ENCODE assay signal across 1 cellular context in the genomic region with DNA sequence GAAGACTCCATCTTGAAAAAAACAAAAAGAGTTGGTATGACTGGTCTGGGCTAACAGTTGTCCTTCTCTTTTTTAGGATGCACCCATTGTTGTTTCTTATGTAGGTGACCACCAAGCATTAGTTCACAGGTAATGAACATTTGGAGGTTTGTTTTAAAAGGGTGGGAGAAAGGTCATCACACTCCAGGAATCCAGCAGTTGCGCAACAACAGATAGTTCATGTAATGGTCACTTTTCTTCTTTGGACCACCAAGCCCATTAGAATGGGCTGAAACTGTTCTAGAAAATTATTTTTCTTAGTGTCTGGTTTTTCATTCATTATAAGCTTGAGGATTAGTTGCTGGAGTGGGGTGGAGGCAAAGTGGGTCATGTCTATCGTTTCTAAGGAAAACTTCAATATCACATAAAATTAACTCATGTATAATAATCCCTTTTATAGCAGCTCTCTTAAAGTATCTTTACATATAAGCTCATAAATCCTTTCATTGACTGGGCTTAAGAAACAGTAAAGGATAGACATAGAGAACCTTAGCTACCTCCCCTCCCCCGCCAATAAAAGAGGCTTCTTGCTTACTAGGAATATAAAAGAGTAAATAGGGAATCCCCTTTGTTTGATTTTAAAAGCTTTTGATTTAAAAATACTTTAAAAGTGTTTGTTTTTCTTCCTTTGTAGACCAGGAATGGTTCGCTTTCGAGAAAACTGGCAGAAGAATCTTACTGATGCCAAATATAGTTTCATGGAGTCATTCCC.
A peak's percentile ranks its signal among the peaks of the same experiment; 100 is the strongest.
TF ChIP-seq lines count a peak whose summit lies in the region.

No MANE protein-coding gene starts in this region.

TF ChIP-seq in HepG2, 621 proteins besides CTCF, POLR2A, EP300 and RAD21:
- no peak for TF ChIP-seq JUN (CRISPR knock-in tag; IDR thresholded peaks at IDR 0.05)
- TF ChIP-seq PLSCR1 (CRISPR knock-in tag; IDR thresholded peaks at IDR 0.05; ENCODE audit: borderline replicate concordance) = no peak
- no peak for TF ChIP-seq U2AF1 (optimal IDR thresholded peaks at IDR 0.05; ENCODE audit: low read depth, low read length)
- no peak for TF ChIP-seq AHR (CRISPR knock-in tag; IDR thresholded peaks at IDR 0.05)
- peak; percentile 50 for TF ChIP-seq CEBPG (CRISPR knock-in tag; IDR thresholded peaks at IDR 0.05)
- TF ChIP-seq GABPA (IDR thresholded peaks at IDR 0.05; ENCODE audit: low read depth, low read length) = no peak
- TF ChIP-seq GABPA (CRISPR knock-in tag; IDR thresholded peaks at IDR 0.05; ENCODE audit: low read depth) = no peak
- no peak for TF ChIP-seq TOE1 (CRISPR knock-in tag; IDR thresholded peaks at IDR 0.05)
- TF ChIP-seq ZNF7 (CRISPR knock-in tag; IDR thresholded peaks at IDR 0.05) = no peak
- no peak for TF ChIP-seq ZNF772 (CRISPR knock-in tag; IDR thresholded peaks at IDR 0.05)
- TF ChIP-seq NCOA2 (CRISPR knock-in tag; IDR thresholded peaks at IDR 0.05) = no peak
- no peak for TF ChIP-seq ZNF260 (CRISPR knock-in tag; IDR thresholded peaks at IDR 0.05; ENCODE audit: borderline replicate concordance, low read depth)
- no peak for TF ChIP-seq PHF21A (CRISPR knock-in tag; IDR thresholded peaks at IDR 0.05)
- peak; percentile 82 for TF ChIP-seq CEBPB (IDR thresholded peaks at IDR 0.05; ENCODE audit: borderline replicate concordance, low read depth, low read length)
- no peak for TF ChIP-seq ZNF180 (CRISPR knock-in tag; IDR thresholded peaks at IDR 0.05; ENCODE audit: borderline replicate concordance, low read depth)
